Comparison of ENCODE assay signal across 27 cellular contexts in genomic region chr2:143415571-143415970, GRCh38.
"Had no signal": no experiment of that assay in that cellular context is flagged by ENCODE, and none has a peak within 500 bp of the region (broad histone marks: within the 10 kb centered on the region; RNA-seq: fewer than 3 reads in every experiment).

No MANE protein-coding gene starts in this region.

- ATAC-seq: stimulated activated effector memory CD8-positive, alpha-beta T cell treated with anti-CD3 and anti-CD28 coated beads, Interleukin-12 subunit alpha, Interleukin-12 subunit beta, amount 100 ng/mL, for 72 hours; stimulated activated memory B cell treated with anti-CD40 and anti-IgM and Interleukin-4, amounts not matched to agents 10 μg/mL and 1 μg/mL and 100 μg/mL, for 72 hours; stimulated activated naive B cell treated with anti-CD40 and anti-IgM and Interleukin-4, amounts not matched to agents 10 μg/mL and 1 μg/mL and 100 μg/mL, for 72 hours; stimulated activated naive CD8-positive, alpha-beta T cell treated with anti-CD3 and anti-CD28 coated beads, Interleukin-15, amount 100 ng/mL, for 72 hours; stimulated activated naive CD8-positive, alpha-beta T cell treated with anti-CD3 and anti-CD28 coated beads, Interleukin-15, Interleukin-2, amounts not matched to agents 100 U/mL and 50 U/mL, for 24 hours; upper lobe of right lung had no signal

- H3K9me3 ChIP-seq: stomach, suprapubic skin, testis, thoracic aorta, thyroid gland, tibial artery, transverse colon, upper lobe of left lung, upper lobe of right lung, uterus, vagina had no signal

- H3K27ac ChIP-seq: stomach, suprapubic skin, testis, thoracic aorta, thyroid gland, tibial artery, tibial nerve, transverse colon, upper lobe of left lung, upper lobe of right lung, uterus, vagina had no signal

- H3K27me3 ChIP-seq: stomach, suprapubic skin, testis, thyroid gland, tibial artery, tibial nerve, transverse colon, upper lobe of left lung, upper lobe of right lung, uterus, vagina had no signal

- H3K4me3 ChIP-seq: stomach, suprapubic skin, testis, thoracic aorta, thyroid gland, tibial artery, tibial nerve, transverse colon, upper lobe of left lung, upper lobe of right lung, uterus, vagina had no signal

- H3K4me1 ChIP-seq: stomach, suprapubic skin, testis, thyroid gland, tibial artery, tibial nerve, transverse colon, upper lobe of left lung, upper lobe of right lung, uterus, vagina had no signal

- DNase-seq: stimulated activated CD4-positive, alpha-beta T cell treated with anti-CD3 and anti-CD28 coated beads, Interleukin-2, amount 100 ng/mL, for 48 hours; stimulated activated CD4-positive, alpha-beta T cell treated with anti-CD3 and anti-CD28 coated beads, Interleukin-4, amount 100 ng/mL, for 1 hour; stimulated activated CD4-positive, alpha-beta T cell treated with anti-CD3 and anti-CD28 coated beads, Interleukin-4, amount 100 ng/mL, for 24 hours; stimulated activated CD4-positive, alpha-beta T cell treated with anti-CD3 and anti-CD28 coated beads, Interleukin-4, amount 100 ng/mL, for 4 hours; stimulated activated CD8-positive, alpha-beta memory T cell treated with anti-CD3 and anti-CD28 coated beads, Interleukin-4, amount 100 ng/mL, for 48 hours; stimulated activated naive B cell treated with anti-CD40 and anti-IgM and Interleukin-4, amounts not matched to agents 10 μg/mL and 1 μg/mL and 100 μg/mL, for 72 hours; stimulated activated naive CD4-positive, alpha-beta T cell; stimulated activated naive CD4-positive, alpha-beta T cell treated with Interleukin-2 at 50 U/mL for 16 hours; stimulated activated naive CD8-positive, alpha-beta T cell treated with anti-CD3 and anti-CD28 coated beads, Interleukin-15, amount 100 ng/mL, for 72 hours; stimulated activated naive CD8-positive, alpha-beta T cell treated with anti-CD3 and anti-CD28 coated beads, Interleukin-15, Interleukin-2, amounts not matched to agents 100 U/mL and 50 U/mL, for 24 hours; stomach; substantia nigra; testis; thyroid gland; tibial artery; transverse colon; trophoblast cell; upper lobe of left lung; upper lobe of right lung; uterus had no signal

- H3K36me3 ChIP-seq: stomach, suprapubic skin, thoracic aorta, thyroid gland, tibial artery, tibial nerve, transverse colon, upper lobe of left lung, upper lobe of right lung, uterus, vagina had no signal

- FAIRE-seq: urothelium cell line had no signal
